Comparison of ENCODE assay signal across 13 cellular contexts in genomic region chr20:50799890-50800550, GRCh38. TPM values are rescaled to one million over a fixed set of nuclear protein-coding genes. Genes with fewer than 3 reads are reported as not detected.
DNase-seq lines count a peak whose midpoint lies in the region; ATAC-seq, FAIRE-seq and TF ChIP-seq lines count a peak whose summit lies in the region.
"Had no signal": no experiment of that assay in that cellular context is flagged by ENCODE, and none has a peak within 500 bp of the region (broad histone marks: within the 10 kb centered on the region; RNA-seq: fewer than 3 reads in every experiment).

No MANE protein-coding gene starts in this region.

- no peaks in the 10 kb centered on the region for H3K36me3 Mint-ChIP-seq in CD4-positive, CD25-positive, alpha-beta regulatory T cell

- no peaks in the 10 kb centered on the region for H3K9me3 ChIP-seq in CD4-positive, CD25-positive, alpha-beta regulatory T cell (ENCODE audit: control insufficient read depth in 2 of 2, low read length in 2 of 2)
- H3K9me3 ChIP-seq: left ventricle myocardium inferior, psoas muscle had no signal

- H3K27me3 ChIP-seq in CD4-positive, CD25-positive, alpha-beta regulatory T cell (ENCODE audit: control insufficient read depth, insufficient read depth, low read length), result no peaks in the 10 kb centered on the region

- no peak for FAIRE-seq in H54 (lab: Jason Lieb, UNC)

- peaks cover 9% of the 10 kb centered on the region for H3K4me1 ChIP-seq in CD4-positive, CD25-positive, alpha-beta regulatory T cell (ENCODE audit: control insufficient read depth, insufficient read depth, low read length, poor library complexity, severe bottlenecking)
- H3K4me1 ChIP-seq: psoas muscle had no signal

- DNase-seq in CD4-positive, CD25-positive, alpha-beta regulatory T cell, result no peak
- no peak for DNase-seq in middle frontal gyrus (ENCODE audit: extremely low spot score, low spot score)
- DNase-seq in NCI-H2171 treated with DMSO at 0.1 percent for 48 hours (lab: John Stamatoyannopoulos, UW), result no peak
- DNase-seq in H54 (ENCODE audit: insufficient read length, low spot score), result no peak
- DNase-seq in NCI-H446 treated with DMSO at 0.1 percent for 48 hours (lab: John Stamatoyannopoulos, UW), result no peak
- DNase-seq: AML-193, left ventricle myocardium inferior, NCI-H1092 treated with DMSO at 0.1 percent for 48 hours, T1000 had no signal

- peaks cover 4% of the 10 kb centered on the region for H3K27me3 Mint-ChIP-seq in CD4-positive, CD25-positive, alpha-beta regulatory T cell

- H3K9me3 Mint-ChIP-seq in CD4-positive, CD25-positive, alpha-beta regulatory T cell, result no peaks in the 10 kb centered on the region

- no peak for ATAC-seq in CD4-positive, CD25-positive, alpha-beta regulatory T cell (ENCODE audit: low read depth in 2 of 2)
- ATAC-seq in GM18868 (IDR thresholded peaks at IDR 0.05; ENCODE audit: unreplicated experiment) (peak; percentile 58), HG02623 (IDR thresholded peaks at IDR 0.05; ENCODE audit: unreplicated experiment) (peak; percentile 40)
- ATAC-seq: psoas muscle had no signal

- H3K4me3 ChIP-seq in CD4-positive, CD25-positive, alpha-beta regulatory T cell (ENCODE audit: low read depth, low read length), result no peak overlapping the region
- H3K4me3 ChIP-seq: left ventricle myocardium inferior, psoas muscle had no signal

- H3K4me3 Mint-ChIP-seq in CD4-positive, CD25-positive, alpha-beta regulatory T cell, result no peak overlapping the region

- peak overlapping the region in 2 of 3 donors; percentile 42 to 64 for H3K27ac Mint-ChIP-seq in CD4-positive, CD25-positive, alpha-beta regulatory T cell

- TF ChIP-seq POLR2A in Raji (IDR thresholded peaks at IDR 0.05; ENCODE audit: insufficient read depth, low read depth, low read length), result 0 out of 2 replicates have a peak, but pooled peaks have one; percentile 9
- TF ChIP-seq POLR2A in H54 (IDR thresholded peaks at IDR 0.05; ENCODE audit: low read depth, low read length), result no peak

- H3K4me1 Mint-ChIP-seq in CD4-positive, CD25-positive, alpha-beta regulatory T cell, result peaks cover 4 to 32% (median 12%) of the 10 kb centered on the region in 4 donors

- H3K36me3 ChIP-seq in CD4-positive, CD25-positive, alpha-beta regulatory T cell (ENCODE audit: control insufficient read depth, insufficient read depth, low read length), result no peaks in the 10 kb centered on the region
- H3K36me3 ChIP-seq: left ventricle myocardium inferior had no signal

- H3K27ac ChIP-seq in CD4-positive, CD25-positive, alpha-beta regulatory T cell (ENCODE audit: insufficient read depth, low read length, poor library complexity, severe bottlenecking), result no peak overlapping the region
- H3K27ac ChIP-seq: left ventricle myocardium inferior, psoas muscle had no signal

RNA-seq across cellular contexts. Expression of gene BCAS4, which starts 5.2 kb away (rescaled TPM):
- 8.0 TPM for total RNA-seq in CD4-positive, CD25-positive, alpha-beta regulatory T cell
- polyA plus RNA-seq in CD4-positive, CD25-positive, alpha-beta regulatory T cell, result 10 to 100 TPM in 3 of 4 donors, 1 to 10 TPM in 1; 8.5 to 17.6 (median 15.5) TPM

Comparison
In these comparisons a context has a peak if more than half of its experiments do, and no peak if none do; other contexts are left out.
1. ATAC-seq: peak in GM18868 (single experiment) and HG02623 (single experiment); none in CD4-positive, CD25-positive, alpha-beta regulatory T cell (0 of 2).